ENCODE assay signal across 1 cellular context in genomic region chr1:239260779-239261286, GRCh38.
TF ChIP-seq lines count a peak whose summit lies in the region.

No MANE protein-coding gene starts in this region.

TF ChIP-seq in GM23338, 12 proteins besides CTCF, POLR2A, EP300 and RAD21 (continued from another document):
- TF ChIP-seq REST (IDR thresholded peaks at IDR 0.05; ENCODE audit: unreplicated experiment) (no peak), JUNB (IDR thresholded peaks at IDR 0.05; ENCODE audit: unreplicated experiment) (no peak), ZNF331 (CRISPR knock-in tag; IDR thresholded peaks at IDR 0.05; ENCODE audit: low read depth) (no peak), EZH2phosphoT487 (IDR thresholded peaks at IDR 0.05; ENCODE audit: unreplicated experiment) (no peak)
